Comparison of ENCODE assay signal across 11 cellular contexts in genomic region chr15:38558714-38559059, GRCh38. TPM values are rescaled to one million over a fixed set of nuclear protein-coding genes. Genes with fewer than 3 reads are reported as not detected.
A peak's percentile ranks its signal among the peaks of the same experiment; 100 is the strongest.
DNase-seq lines count a peak whose midpoint lies in the region; ATAC-seq and TF ChIP-seq lines count a peak whose summit lies in the region.
"Had no signal": no experiment of that assay in that cellular context is flagged by ENCODE, and none has a peak within 500 bp of the region (broad histone marks: within the 10 kb centered on the region; RNA-seq: fewer than 3 reads in every experiment).

No MANE protein-coding gene starts in this region.

- H3K4me3 ChIP-seq in AG04449 (ENCODE audit: low read depth, low read length) = peak overlapping the region; percentile 58
- H3K4me3 ChIP-seq in GM12865 (ENCODE audit: low read depth, low read length) = peak overlapping the region; percentile 40
- H3K4me3 ChIP-seq: body of pancreas had no signal

- no peak for ATAC-seq in activated naive CD8-positive, alpha-beta T cell treated with anti-CD3 and anti-CD28 coated beads, Interleukin-2, amount 10 ng/mL, durations not matched to agents 7 days and 5 days (ENCODE audit: low read depth)
- ATAC-seq in esophagus mucosa (no peak), GM18505 (IDR thresholded peaks at IDR 0.05; ENCODE audit: unreplicated experiment) (no peak)
- ATAC-seq: body of pancreas had no signal

- CTCF ChIA-PET in AG04449 (lab: Yijun Ruan, JAX) = interaction anchor here (0.6 to 2.2 kb wide), 7 partner anchors 12 to 141 kb away, joined by 3 to 9 read pairs (median 6); no protein-coding TSS in a partner anchor

- H3K36me3 Mint-ChIP-seq in activated naive CD8-positive, alpha-beta T cell treated with anti-CD3 and anti-CD28 coated beads, Interleukin-2, amount 10 ng/mL, durations not matched to agents 7 days and 5 days = peaks cover 75% of the 10 kb centered on the region
- H3K36me3 Mint-ChIP-seq in immature natural killer cell = peaks cover 16 to 40% (median 29%) of the 10 kb centered on the region in 3 donors

- POLR2A ChIA-PET in AG04449 (lab: Yijun Ruan, JAX) = interaction anchor here (0.6 to 1.1 kb wide), 3 partner anchors 23 to 128 kb away, joined by 3 read pairs; no protein-coding TSS in a partner anchor
- POLR2A ChIA-PET in activated naive CD8-positive, alpha-beta T cell treated with anti-CD3 and anti-CD28 coated beads, Interleukin-2, amount 10 ng/mL, durations not matched to agents 7 days and 5 days (lab: Charles Lee) = interaction anchor here (0.6 to 10.2 kb wide), 3 partner anchors 92 to 140 kb away, joined by 4 to 275 read pairs (median 256); no protein-coding TSS in a partner anchor

- peaks cover 83% of the 10 kb centered on the region for H3K4me1 Mint-ChIP-seq in activated naive CD8-positive, alpha-beta T cell treated with anti-CD3 and anti-CD28 coated beads, Interleukin-2, amount 10 ng/mL, durations not matched to agents 7 days and 5 days
- peaks cover 100% of the 10 kb centered on the region in 2 donors for H3K4me1 Mint-ChIP-seq in immature natural killer cell

- no peaks in the 10 kb centered on the region for H3K27me3 Mint-ChIP-seq in activated naive CD8-positive, alpha-beta T cell treated with anti-CD3 and anti-CD28 coated beads, Interleukin-2, amount 10 ng/mL, durations not matched to agents 7 days and 5 days
- peaks cover 0 to 3% (median under 1%) of the 10 kb centered on the region in 3 donors for H3K27me3 Mint-ChIP-seq in immature natural killer cell (ENCODE audit: low read depth in 3 of 3)

- DNase-seq in AG04449 (ENCODE audit: low read depth, low spot score) (peak; percentile 91), GM12865 (ENCODE audit: low read depth) (no peak), immature natural killer cell (no peak), NCI-H69 (lab: John Stamatoyannopoulos, UW) (no peak), occipital lobe (lab: John Stamatoyannopoulos, UW) (no peak)
- DNase-seq in activated naive CD8-positive, alpha-beta T cell treated with anti-CD3 and anti-CD28 coated beads, Interleukin-2, amount 10 ng/mL, durations not matched to agents 7 days and 5 days = no peak
- DNase-seq: body of pancreas; GDM1; stimulated activated CD4-positive, alpha-beta T cell treated with anti-CD3 and anti-CD28 coated beads, Interleukin-4, amount 100 ng/mL, for 4 hours had no signal

- H3K9me3 Mint-ChIP-seq in activated naive CD8-positive, alpha-beta T cell treated with anti-CD3 and anti-CD28 coated beads, Interleukin-2, amount 10 ng/mL, durations not matched to agents 7 days and 5 days = no peaks in the 10 kb centered on the region
- H3K9me3 Mint-ChIP-seq in immature natural killer cell = no peaks in the 10 kb centered on the region

- H3K4me3 Mint-ChIP-seq in activated naive CD8-positive, alpha-beta T cell treated with anti-CD3 and anti-CD28 coated beads, Interleukin-2, amount 10 ng/mL, durations not matched to agents 7 days and 5 days = peak overlapping the region; percentile 99
- H3K4me3 Mint-ChIP-seq in immature natural killer cell = peak overlapping the region in 4 of 5 donors; percentile 14 to 62 (median 54)

- H3K27ac Mint-ChIP-seq in activated naive CD8-positive, alpha-beta T cell treated with anti-CD3 and anti-CD28 coated beads, Interleukin-2, amount 10 ng/mL, durations not matched to agents 7 days and 5 days = peak overlapping the region; percentile 80
- peak overlapping the region in 5 of 6 donors; percentile 51 to 91 (median 87) for H3K27ac Mint-ChIP-seq in immature natural killer cell

- TF ChIP-seq CTCF in AG04449 (IDR thresholded peaks at IDR 0.05; ENCODE audit: insufficient read depth, low read length, missing control alignments) = no peak
- TF ChIP-seq CTCF in GM12865 (IDR thresholded peaks at IDR 0.05; ENCODE audit: insufficient read depth, low read depth, low read length, missing control alignments) = no peak

- no peak for TF ChIP-seq POLR2A in GM18505 (IDR thresholded peaks at IDR 0.05; ENCODE audit: borderline replicate concordance, extremely low read depth, insufficient read depth, insufficient read length)

RNA-seq across cellular contexts. Expression of gene RASGRP1, which starts 5.9 kb away (rescaled TPM):
- 100 to 1,000 TPM; 175 to 179 TPM for total RNA-seq in activated naive CD8-positive, alpha-beta T cell treated with anti-CD3 and anti-CD28 coated beads, Interleukin-2, amount 10 ng/mL, durations not matched to agents 7 days and 5 days
- 10 to 100 TPM; 21.9 to 63.9 (median 22.7) TPM for polyA plus RNA-seq in immature natural killer cell
- total RNA-seq in occipital lobe = 20.4 TPM
- total RNA-seq in esophagus mucosa = 21.2 TPM
